Comparison of ENCODE assay signal across 22 cellular contexts in the genomic region with DNA sequence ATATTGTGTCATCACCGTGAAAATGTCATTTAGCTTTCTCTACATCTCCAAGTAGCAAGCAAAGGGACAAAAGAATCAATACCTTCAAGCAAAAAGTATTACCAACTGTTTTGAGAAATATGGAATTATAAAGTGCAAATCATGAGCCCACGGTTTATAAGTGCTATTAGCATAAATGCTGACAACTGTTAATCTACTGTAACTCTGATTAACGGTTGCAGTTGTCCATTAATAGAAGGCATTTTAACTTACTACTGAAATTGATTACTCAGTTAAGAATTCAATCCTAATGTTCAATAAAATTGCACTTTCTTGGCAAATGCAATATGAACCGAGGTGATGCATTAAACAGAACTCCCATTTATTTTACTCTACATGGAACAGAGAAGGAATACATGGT.
"Had no signal": no experiment of that assay in that cellular context is flagged by ENCODE, and none has a peak within 500 bp of the region (broad histone marks: within the 10 kb centered on the region; RNA-seq: fewer than 3 reads in every experiment).

No MANE protein-coding gene starts in this region.

- H3K36me3 Mint-ChIP-seq: activated CD4-positive, alpha-beta memory T cell treated with anti-CD3 and anti-CD28 coated beads for 36 hours; activated naive CD8-positive, alpha-beta T cell had no signal

- H3K27ac ChIP-seq: brain microvascular endothelial cell, cardiac muscle cell had no signal

- H3K27me3 Mint-ChIP-seq: activated CD4-positive, alpha-beta memory T cell treated with anti-CD3 and anti-CD28 coated beads for 36 hours; activated CD4-positive, alpha-beta T cell treated with anti-CD3 and anti-CD28 coated beads, Interleukin-2, amount 10 ng/mL, durations not matched to agents 7 days and 5 days had no signal

- DNase-seq: activated CD4-positive, alpha-beta memory T cell treated with anti-CD3 and anti-CD28 coated beads for 36 hours; activated CD4-positive, alpha-beta T cell treated with anti-CD3 and anti-CD28 coated beads, Interleukin-2, amount 10 ng/mL, durations not matched to agents 7 days and 5 days; activated CD4-positive, CD25-positive, alpha-beta regulatory T cell; activated CD8-positive, alpha-beta memory T cell treated with anti-CD3 and anti-CD28 coated beads for 24 hours; activated naive CD4-positive, alpha-beta T cell treated with anti-CD3 and anti-CD28 coated beads for 36 hours; activated T-cell treated with anti-CD3 and anti-CD28 coated beads, Interleukin-2, amount 50 U/mL, for 4 hours; amygdala; brain microvascular endothelial cell; cerebellar nuclear complex; MG63; MV-4-11; NCI-H1092 treated with DMSO at 0.1 percent for 48 hours; NCI-H1417 treated with DMSO at 0.1 percent for 48 hours; NCI-H1694; NCI-H2029; NCI-H2107; NCI-H446; NCI-H524; SHP77 had no signal

- H3K9me3 Mint-ChIP-seq: T-helper 1 cell treated with Interleukin-12 subunit alpha and Interleukin-12 subunit beta and Interleukin-4 antibody, amounts not matched to agents 30 μg/mL and 1 μg/mL, for 36 hours had no signal

- H3K4me3 Mint-ChIP-seq: activated CD4-positive, alpha-beta memory T cell treated with anti-CD3 and anti-CD28 coated beads for 36 hours; activated CD4-positive, alpha-beta T cell treated with anti-CD3 and anti-CD28 coated beads, Interleukin-2, amount 10 ng/mL, durations not matched to agents 7 days and 5 days; activated naive CD4-positive, alpha-beta T cell treated with anti-CD3 and anti-CD28 coated beads for 36 hours; activated naive CD8-positive, alpha-beta T cell; activated T-cell treated with anti-CD3 and anti-CD28 coated beads, Interleukin-2, amount 50 U/mL, for 4 hours; T-helper 1 cell treated with Interleukin-12 subunit alpha and Interleukin-12 subunit beta and Interleukin-4 antibody, amounts not matched to agents 30 μg/mL and 1 μg/mL, for 36 hours had no signal

- H3K4me1 Mint-ChIP-seq: activated CD4-positive, alpha-beta T cell treated with anti-CD3 and anti-CD28 coated beads, Interleukin-2, amount 10 ng/mL, durations not matched to agents 7 days and 5 days had no signal

- H3K27ac Mint-ChIP-seq: activated CD4-positive, alpha-beta memory T cell treated with anti-CD3 and anti-CD28 coated beads for 36 hours; activated CD4-positive, alpha-beta T cell treated with anti-CD3 and anti-CD28 coated beads, Interleukin-2, amount 10 ng/mL, durations not matched to agents 7 days and 5 days; activated naive CD4-positive, alpha-beta T cell treated with anti-CD3 and anti-CD28 coated beads for 36 hours; activated naive CD8-positive, alpha-beta T cell; T-helper 1 cell treated with Interleukin-12 subunit alpha and Interleukin-12 subunit beta and Interleukin-4 antibody, amounts not matched to agents 30 μg/mL and 1 μg/mL, for 36 hours had no signal

- H3K4me3 ChIP-seq: cardiac muscle cell, MG63 had no signal

- H3K27me3 ChIP-seq: brain microvascular endothelial cell, cardiac muscle cell, MG63 had no signal

- ATAC-seq: activated T-cell treated with anti-CD3 and anti-CD28 coated beads, Interleukin-2, amount 50 U/mL, for 4 hours had no signal

- H3K9me3 ChIP-seq: MG63 had no signal
